Comparison of ENCODE assay signal across 22 cellular contexts in the genomic region with DNA sequence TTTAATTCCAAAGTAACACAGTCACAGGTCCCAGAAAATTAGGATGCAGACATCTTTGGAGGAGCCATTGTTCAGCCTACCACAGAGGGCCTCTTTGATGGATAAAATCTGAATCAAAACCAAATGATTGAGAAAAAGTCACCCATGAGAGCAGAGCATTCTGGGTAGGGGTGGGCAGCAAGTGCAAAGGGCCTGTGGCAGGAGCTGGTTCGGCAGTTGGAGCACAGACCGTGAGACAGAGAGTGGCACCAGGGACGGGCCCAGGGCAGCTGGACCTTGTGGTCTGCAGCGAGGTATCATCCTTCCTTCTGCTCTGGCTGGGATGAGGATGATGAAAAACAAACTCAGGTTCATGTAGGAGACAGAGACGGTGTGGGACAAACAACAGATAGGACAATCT.
"Had no signal": no experiment of that assay in that cellular context is flagged by ENCODE, and none has a peak within 500 bp of the region (broad histone marks: within the 10 kb centered on the region; RNA-seq: fewer than 3 reads in every experiment).

No MANE protein-coding gene starts in this region.

- H3K9me3 ChIP-seq: SK-N-SH had no signal

- H3K9me3 Mint-ChIP-seq: T-cell had no signal

- H3K27ac ChIP-seq: KMS-11 had no signal

- H3K27ac Mint-ChIP-seq: T-cell had no signal

- ATAC-seq: T-cell had no signal

- H3K27me3 Mint-ChIP-seq: T-cell had no signal

- H3K36me3 Mint-ChIP-seq: T-cell had no signal

- DNase-seq: Kasumi-1, NCI-H1092, NCI-H1105 treated with DMSO at 0.1 percent for 48 hours, NCI-H1417 treated with DMSO at 0.1 percent for 48 hours, NCI-H146, NCI-H1694 treated with DMSO at 0.1 percent for 48 hours, NCI-H1930, NCI-H2081, NCI-H2107, NCI-H2171, NCI-H226, NCI-H446, NCI-H510A, NCI-H524 treated with DMSO at 0.1 percent for 48 hours, NCI-H69, NCI-H774, RPMI8226, SIG-M5, SK-N-SH, SW 1271, T-cell had no signal

- H3K4me3 Mint-ChIP-seq: T-cell had no signal
